Comparison of ENCODE assay signal across 7 cellular contexts in the genomic region with DNA sequence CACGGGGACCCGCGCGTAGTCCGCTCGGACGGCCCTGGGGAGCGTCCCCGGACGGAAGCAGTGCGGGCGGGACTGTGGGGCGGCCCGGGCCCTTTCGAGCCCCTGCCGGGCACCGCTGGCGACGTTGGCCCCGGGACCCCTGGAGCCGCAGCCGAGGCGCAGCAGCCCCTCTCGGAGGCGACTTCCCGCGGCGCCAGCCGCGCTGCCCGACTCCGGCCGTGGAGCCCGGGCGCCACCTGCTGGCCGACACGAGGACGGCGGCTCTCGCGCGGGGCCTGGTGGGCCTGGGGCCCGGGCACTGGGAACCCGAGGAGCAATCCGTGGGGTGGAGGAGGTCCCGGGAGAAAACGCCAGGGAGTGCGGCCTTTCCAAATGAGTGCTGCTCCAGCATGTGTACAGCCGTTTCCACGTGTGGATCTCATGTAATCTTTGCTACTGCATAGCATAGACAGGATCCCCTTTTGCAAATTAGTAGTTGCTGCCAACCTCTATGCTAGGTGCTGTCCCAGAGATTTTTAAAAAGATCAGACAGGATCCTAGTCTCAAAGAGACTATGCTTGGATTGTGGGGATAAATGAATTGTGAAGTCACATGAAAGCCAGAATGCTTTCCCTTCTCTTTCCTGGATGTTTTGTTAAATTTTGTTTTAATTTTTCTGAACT. TPM values are rescaled to one million over a fixed set of nuclear protein-coding genes. Genes with fewer than 3 reads are reported as not detected.
A peak's percentile ranks its signal among the peaks of the same experiment; 100 is the strongest.
DNase-seq lines count a peak whose midpoint lies in the region; ATAC-seq, FAIRE-seq and TF ChIP-seq lines count a peak whose summit lies in the region.

No MANE protein-coding gene starts in this region.

- no peak overlapping the region for H3K18ac ChIP-seq in H1 (ENCODE audit: extremely low read depth, low read length)

- peak overlapping the region; percentile 24 to 79 (median 48); a peak in 7 of 8 replicates for H3K4me3 ChIP-seq in H1 (ENCODE audit: extremely low read depth in 1 of 4, insufficient read depth in 2 of 4, low read depth in 3 of 4, low read length in 4 of 4)
- H3K4me3 ChIP-seq in mesodermal cell (ENCODE audit: extremely low read depth, insufficient read depth, low read length, poor library complexity, severe bottlenecking): peak overlapping the region; percentile 96

- ATAC-seq in HG02885 (IDR thresholded peaks at IDR 0.05; ENCODE audit: poor library complexity, unreplicated experiment): peak; percentile 38

- H3K27ac ChIP-seq in H1 (ENCODE audit: low read depth, low read length): no peak overlapping the region
- peak overlapping the region; percentile 79 for H3K27ac ChIP-seq in mesodermal cell (ENCODE audit: low read depth, low read length, severe bottlenecking)

- H2BK15ac ChIP-seq in H1 (ENCODE audit: low read length): no peak overlapping the region; the same call in 1 of the 2 replicates

- 0 out of 2 replicates have a peak overlapping the region, but pooled peaks have one; percentile 86 for H2BK20ac ChIP-seq in H1 (ENCODE audit: low read length)

- H3K79me2 ChIP-seq in H1 (ENCODE audit: control insufficient read depth in 1 of 2, insufficient read depth in 2 of 2, low read length in 2 of 2): peaks cover 3 to 17% of the 10 kb centered on the region in 2 experiments; a peak in 3 of 4 replicates

- H2AK5ac ChIP-seq in H1 (ENCODE audit: low read depth, low read length): no peak overlapping the region

- H2BK120ac ChIP-seq in H1 (replicated peaks; ENCODE audit: low read depth, low read length): no peak overlapping the region

- H3K9ac ChIP-seq in H1 (replicated peaks in 1 of 4; ENCODE audit: extremely low read depth in 1 of 4, low read depth in 3 of 4, low read length in 3 of 4): no peak overlapping the region

- H3K4me1 ChIP-seq in H1 (replicated peaks in 1 of 4; ENCODE audit: control insufficient read depth in 3 of 4, insufficient read depth in 4 of 4, low read length in 3 of 4) (peaks cover 0 to 6% (median 3%) of the 10 kb centered on the region in 4 experiments; a peak in 3 of 7 replicates), mesodermal cell (ENCODE audit: control insufficient read depth, insufficient read depth, low read length, poor library complexity, severe bottlenecking) (peaks cover 3% of the 10 kb centered on the region)

- no peak overlapping the region for H3K4ac ChIP-seq in H1 (replicated peaks; ENCODE audit: insufficient read length, low read depth, low read length)

- peak; percentile 84 to 100 for TF ChIP-seq RAD21 in H1 (IDR thresholded peaks at IDR 0.05 in 1 of 2, conservative IDR thresholded peaks at IDR 0.05 in 1 of 2; ENCODE audit: low read depth in 2 of 2, low read length in 2 of 2)

- peaks cover 0 to 22% (median 10%) of the 10 kb centered on the region in 4 experiments; a peak in 5 of 7 replicates for H3K27me3 ChIP-seq in H1 (replicated peaks in 1 of 4; ENCODE audit: control insufficient read depth in 3 of 4, extremely low read depth in 1 of 4, insufficient read depth in 3 of 4, low read length in 3 of 4)

- no peak overlapping the region for H3K56ac ChIP-seq in H1 (replicated peaks; ENCODE audit: insufficient read length, low read depth, low read length)

- POLR2A ChIA-PET in H1 (lab: Charles Lee; ENCODE audit: partially characterized antibody): interaction anchor here (0.5 to 1.2 kb wide), 2 partner anchors 101 to 425 kb away, joined by 3 read pairs; no protein-coding TSS in a partner anchor

- H4K5ac ChIP-seq in H1 (ENCODE audit: insufficient read length, low read depth, low read length): no peak overlapping the region

- no peak overlapping the region for H2AFZ ChIP-seq in H1 (ENCODE audit: low read length)

- no peaks in the 10 kb centered on the region for H3K79me1 ChIP-seq in H1 (ENCODE audit: low read depth, low read length)

- CTCF ChIA-PET in H1 (lab: Charles Lee; ENCODE audit: partially characterized antibody): no interaction called here

- no peak for TF ChIP-seq EP300 in H1 (IDR thresholded peaks at IDR 0.05; ENCODE audit: borderline replicate concordance in 1 of 2, low read depth in 2 of 2, low read length in 2 of 2)

- peaks cover 20% of the 10 kb centered on the region for H3K23me2 ChIP-seq in H1 (ENCODE audit: low read depth, low read length)

- peak overlapping the region; percentile 15; the same call in 1 of the 2 replicates for H2BK5ac ChIP-seq in H1 (ENCODE audit: low read depth, low read length)

- H3K36me3 ChIP-seq in H1 (ENCODE audit: control insufficient read depth in 2 of 4, insufficient read depth in 4 of 4, low read length in 3 of 4) (peaks cover 0 to 7% (median 0%) of the 10 kb centered on the region in 4 experiments; a peak in 2 of 8 replicates), mesodermal cell (ENCODE audit: control insufficient read depth, insufficient read depth, low read length) (peaks cover 23% of the 10 kb centered on the region)

- H3K4me2 ChIP-seq in H1 (ENCODE audit: insufficient read depth in 1 of 2, low read depth in 2 of 2, low read length in 2 of 2): peak overlapping the region; percentile 70 to 97

- H2BK12ac ChIP-seq in H1 (ENCODE audit: low read depth, low read length): no peak overlapping the region

- DNase-seq in NCI-H510A treated with DMSO at 0.1 percent for 48 hours (lab: John Stamatoyannopoulos, UW): peak; percentile 70
- peak; percentile 43 to 77 for DNase-seq in activated CD8-positive, alpha-beta memory T cell treated with anti-CD3 and anti-CD28 coated beads for 1 hour (ENCODE audit: extremely low read depth in 1 of 2, low read depth in 1 of 2)
- peak in 1 of 2 experiments; percentile 97 for DNase-seq in H1 (ENCODE audit: low read depth in 1 of 2, low spot score in 2 of 2)
- peak; percentile 68 for DNase-seq in stimulated activated CD8-positive, alpha-beta memory T cell treated with anti-CD3 and anti-CD28 coated beads, Interleukin-15, amount 100 ng/mL, for 1 hour (ENCODE audit: low read depth)

- no peak overlapping the region for H4K91ac ChIP-seq in H1 (replicated peaks; ENCODE audit: insufficient read length, low read length)

- H4K20me1 ChIP-seq in H1 (replicated peaks in 1 of 2; ENCODE audit: control insufficient read depth in 1 of 2, insufficient read depth in 2 of 2, low read length in 2 of 2): peaks cover 10 to 11% of the 10 kb centered on the region in 2 experiments

- H3K9me3 ChIP-seq in H1 (ENCODE audit: insufficient read depth in 2 of 2, low read depth in 1 of 2, low read length in 1 of 2) (no peaks in the 10 kb centered on the region), mesodermal cell (ENCODE audit: control insufficient read depth, low read length) (no peaks in the 10 kb centered on the region)

- no peak for FAIRE-seq in H1 (lab: Jason Lieb, UNC)

- no peak for TF ChIP-seq POLR2A in H1 (IDR thresholded peaks at IDR 0.05; ENCODE audit: control extremely low read depth in 1 of 2, low read depth in 2 of 2, low read length in 2 of 2)

- no peak overlapping the region for H3K14ac ChIP-seq in H1 (ENCODE audit: insufficient read length)

- H4K8ac ChIP-seq in H1 (ENCODE audit: extremely low read depth, insufficient read depth, low read length): no peak overlapping the region

- H3K23ac ChIP-seq in H1 (ENCODE audit: insufficient read length): no peak overlapping the region

- TF ChIP-seq CTCF in GM12874 (IDR thresholded peaks at IDR 0.05; ENCODE audit: insufficient read depth, low read depth, low read length) (peak; percentile 96), H1 (IDR thresholded peaks at IDR 0.05; ENCODE audit: control extremely low read depth in 1 of 3, insufficient read depth in 1 of 3, low read depth in 1 of 3, low read length in 3 of 3) (peak; percentile 81 to 95 (median 84))

- 4% methylated on average over 36 of the region's 50 CpGs; no CpG with 5 or more reads in 1 of the 2 experiments for WGBS in H1 (ENCODE audit: extremely low coverage in 1 of 2, insufficient coverage in 1 of 2, insufficient read length in 1 of 2, insufficient replicate concordance in 2 of 2, low coverage in 1 of 2, low lambda C conversion rate in 2 of 2, missing lambda C conversion rate in 1 of 2), 2 experiments
- WGBS in mesodermal cell (ENCODE audit: insufficient coverage in 2 of 2), 2 experiments: 1 to 2% methylated on average over 34 to 50 of the region's 50 CpGs

TF ChIP-seq in H1, 55 proteins besides CTCF, POLR2A, EP300 and RAD21:
- TF ChIP-seq POLR2AphosphoS5 (IDR thresholded peaks at IDR 0.05; ENCODE audit: low read depth, low read length) (no peak), BACH1 (IDR thresholded peaks at IDR 0.05; ENCODE audit: low read length) (peak; percentile 80), RFX5 (IDR thresholded peaks at IDR 0.05; ENCODE audit: borderline replicate concordance, low read depth, low read length) (no peak), TAF7 (optimal IDR thresholded peaks at IDR 0.05; ENCODE audit: borderline replicate concordance, low read depth, low read length) (peak; percentile 72), GABPA (IDR thresholded peaks at IDR 0.05; ENCODE audit: borderline replicate concordance, insufficient read depth, low read length) (0 out of 2 replicates have a peak, but pooled peaks have one; percentile 54), MAX (IDR thresholded peaks at IDR 0.05) (peak; percentile 54; the same call in 1 of the 2 replicates), KDM4A (IDR thresholded peaks at IDR 0.05; ENCODE audit: low read depth, low read length, severe bottlenecking) (peak; percentile 27), RXRA (IDR thresholded peaks at IDR 0.05; ENCODE audit: insufficient read depth, low read depth, low read length) (no peak), SIN3A (conservative IDR thresholded peaks at IDR 0.05 in 1 of 2, IDR thresholded peaks at IDR 0.05 in 1 of 2; ENCODE audit: low read depth in 1 of 2, low read length in 2 of 2) (no peak), HDAC2 (IDR thresholded peaks at IDR 0.05; ENCODE audit: borderline replicate concordance in 1 of 2, low read depth in 2 of 2, low read length in 2 of 2) (peak in 1 of 2 experiments; percentile 50; a peak in 1 of 4 replicates), SP1 (IDR thresholded peaks at IDR 0.05; ENCODE audit: low read depth, low read length) (no peak)

RNA-seq across cellular contexts. Expression of gene ID2, which starts 4.0 kb away (rescaled TPM):
- 36.7 and 37.1 TPM in 2 replicates for total RNA-seq in H1 (2021; fragmentation: NEBNext Ultra II Directional; extraction: Animal tissue kit (Norgen Biotek cat#: 25700))
- 163 and 214 TPM in 2 replicates for polyA plus RNA-seq in H1 (2011; rRNA removed)
- polyA plus RNA-seq in H1 (2011; cell fraction: cytosol; rRNA removed): 163 TPM
- 221 TPM for polyA plus RNA-seq in H1 (2011; cell fraction: nucleus; rRNA removed)
- 58.1 to 89.9 TPM (median 65.4 TPM) in 4 replicates for polyA plus RNA-seq in H1 (2012, experiment 1 of 2)
- 43.9 TPM for polyA plus RNA-seq in H1 (2012, experiment 2 of 2)
- 21.4 TPM for polyA plus RNA-seq in H1 (2013, experiment 1 of 2)
- 22.4 TPM for polyA plus RNA-seq in H1 (2013, experiment 2 of 2)
- 89.2 and 91.6 TPM in 2 replicates for polyA minus RNA-seq in H1 (2011; rRNA and poly(A)+ RNA removed)
- polyA minus RNA-seq in H1 (2011; cell fraction: cytosol; rRNA and poly(A)+ RNA removed): 52.3 TPM
- 89.9 TPM for polyA minus RNA-seq in H1 (2011; cell fraction: nucleus; rRNA and poly(A)+ RNA removed)
- polyA plus RNA-seq in mesodermal cell (2013, experiment 1 of 2): 444 TPM
- 414 TPM for polyA plus RNA-seq in mesodermal cell (2013, experiment 2 of 2)
